15 cellular contexts compared by ENCODE assay signal in the genomic region with DNA sequence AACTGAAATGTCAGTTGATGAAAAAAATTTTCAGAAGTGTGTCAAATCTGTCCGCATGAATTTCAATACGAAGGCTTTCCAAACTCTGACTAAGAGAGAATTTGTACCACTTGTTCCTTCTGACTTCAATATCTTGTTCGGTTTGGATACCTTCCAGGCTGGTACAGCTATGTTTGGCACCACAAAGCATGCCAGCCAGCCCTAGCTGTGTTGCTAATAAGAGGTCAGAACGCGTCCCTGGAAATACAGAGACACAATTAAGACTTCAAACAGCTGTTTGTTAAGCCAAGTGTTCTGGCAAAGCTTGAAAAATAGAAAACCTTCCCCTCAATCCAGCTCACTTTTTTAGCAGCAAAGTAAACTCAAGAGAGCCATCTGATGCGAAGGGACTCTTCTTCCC. TPM values are rescaled to one million over a fixed set of nuclear protein-coding genes. Genes with fewer than 3 reads are reported as not detected.
DNase-seq lines count a peak whose midpoint lies in the region; ATAC-seq and TF ChIP-seq lines count a peak whose summit lies in the region.
"Had no signal": no experiment of that assay in that cellular context is flagged by ENCODE, and none has a peak within 500 bp of the region (broad histone marks: within the 10 kb centered on the region; RNA-seq: fewer than 3 reads in every experiment).

No MANE protein-coding gene starts in this region.

- intact Hi-C loops in esophagus muscularis mucosa (cut with DNase I) (no loop called here), transverse colon (cut with DNase I; ENCODE audit: low total_unique reads) (no loop called here)

- ATAC-seq in activated T-cell treated with anti-CD3 and anti-CD28 coated beads, Interleukin-2, amount 50 U/mL, for 4 hours: no peak
- ATAC-seq: A549 had no signal

- TF ChIP-seq POLR2A in esophagus muscularis mucosa (IDR thresholded peaks at IDR 0.05; ENCODE audit: low read depth) (no peak), transverse colon (IDR thresholded peaks at IDR 0.05) (no peak)

- H3K27me3 ChIP-seq in esophagus muscularis mucosa (no peaks in the 10 kb centered on the region), transverse colon (no peaks in the 10 kb centered on the region)
- H3K27me3 ChIP-seq: SJCRH30 had no signal

- H3K36me3 ChIP-seq in esophagus muscularis mucosa (peaks cover 0 to 7% (median 2%) of the 10 kb centered on the region in 4 donors), transverse colon (peaks cover 0 to 4% (median 0%) of the 10 kb centered on the region in 4 donors)
- H3K36me3 ChIP-seq: SJCRH30 had no signal

- H3K4me1 ChIP-seq in esophagus muscularis mucosa (peaks cover 47 to 91% (median 67%) of the 10 kb centered on the region in 4 donors), transverse colon (peaks cover 6 to 58% (median 24%) of the 10 kb centered on the region in 4 donors)

- H3K27me3 Mint-ChIP-seq in activated T-cell treated with anti-CD3 and anti-CD28 coated beads, Interleukin-2, amount 50 U/mL, for 24 hours: no peaks in the 10 kb centered on the region
- H3K27me3 Mint-ChIP-seq in activated T-cell treated with anti-CD3 and anti-CD28 coated beads, Interleukin-2, amount 50 U/mL, for 4 hours (ENCODE audit: low read depth): no peaks in the 10 kb centered on the region

- no peaks in the 10 kb centered on the region for H3K9me3 ChIP-seq in esophagus muscularis mucosa
- no peaks in the 10 kb centered on the region for H3K9me3 ChIP-seq in transverse colon
- H3K9me3 ChIP-seq: A549, SJCRH30 had no signal

- no peak for TF ChIP-seq CTCF in esophagus muscularis mucosa (IDR thresholded peaks at IDR 0.05)
- no peak for TF ChIP-seq CTCF in transverse colon (IDR thresholded peaks at IDR 0.05)

- TF ChIP-seq EP300 in esophagus muscularis mucosa (IDR thresholded peaks at IDR 0.05) (no peak), transverse colon (IDR thresholded peaks at IDR 0.05; ENCODE audit: low read depth) (no peak)

- H3K4me3 ChIP-seq in esophagus muscularis mucosa (no peak overlapping the region), transverse colon (no peak overlapping the region)
- H3K4me3 ChIP-seq: A549, SJCRH30 had no signal

- peak overlapping the region; percentile 30 to 70 (median 55) for H3K27ac ChIP-seq in esophagus muscularis mucosa (replicated peaks in 1 of 4)
- H3K27ac ChIP-seq in transverse colon: peak overlapping the region in 3 of 4 donors; percentile 18 to 48 (median 40)
- H3K27ac ChIP-seq: A549, SJCRH30 had no signal

- in situ Hi-C loops in transverse colon (cut with MboI; ENCODE audit: low pct_ligation_motif_present in 1 of 4, low pct_unique_long_range_greater_than_20kb in 1 of 4, low sequenced_read_pairs in 3 of 4): no loop called here

- H3K9me3 Mint-ChIP-seq in activated T-cell treated with anti-CD3 and anti-CD28 coated beads, Interleukin-2, amount 50 U/mL, for 24 hours: no peaks in the 10 kb centered on the region
- H3K9me3 Mint-ChIP-seq in activated T-cell treated with anti-CD3 and anti-CD28 coated beads, Interleukin-2, amount 50 U/mL, for 4 hours: no peaks in the 10 kb centered on the region

- no peak for DNase-seq in activated T-cell treated with anti-CD3 and anti-CD28 coated beads, Interleukin-2, amount 50 U/mL, for 24 hours
- DNase-seq in activated T-cell treated with anti-CD3 and anti-CD28 coated beads, Interleukin-2, amount 50 U/mL, for 4 hours: no peak
- no peak for DNase-seq in esophagus muscularis mucosa (ENCODE audit: extremely low spot score)
- DNase-seq in myocyte (ENCODE audit: low read depth): peak; percentile 97
- DNase-seq in transverse colon: no peak
- no peak for DNase-seq in KG1 (lab: John Stamatoyannopoulos, UW)
- no peak for DNase-seq in activated CD4-positive, CD25-positive, alpha-beta regulatory T cell (lab: John Stamatoyannopoulos, UW)
- DNase-seq in cortex of kidney (lab: John Stamatoyannopoulos, UW): no peak
- DNase-seq: activated CD4-positive, alpha-beta T cell treated with anti-CD3 and anti-CD28 coated beads for 1 hour; activated gamma-delta T cell; DMS153; effector CD4-positive, alpha-beta T cell; NCI-H524 treated with DMSO at 0.1 percent for 48 hours; SJCRH30 had no signal

- peak overlapping the region; percentile 50 for H3K27ac Mint-ChIP-seq in activated T-cell treated with anti-CD3 and anti-CD28 coated beads, Interleukin-2, amount 50 U/mL, for 24 hours

- H3K4me1 Mint-ChIP-seq in activated T-cell treated with anti-CD3 and anti-CD28 coated beads, Interleukin-2, amount 50 U/mL, for 24 hours (ENCODE audit: low read depth): peaks cover 88% of the 10 kb centered on the region
- H3K4me1 Mint-ChIP-seq in activated T-cell treated with anti-CD3 and anti-CD28 coated beads, Interleukin-2, amount 50 U/mL, for 4 hours (ENCODE audit: low read depth): peaks cover 80% of the 10 kb centered on the region

- WGBS in esophagus muscularis mucosa: 34% methylated on average over 6 of the region's 6 CpGs
- WGBS in transverse colon (ENCODE audit: low coverage in 1 of 2), 2 donors: 63 to 79% methylated on average over 3 to 6 of the region's 6 CpGs

- peaks cover 40% of the 10 kb centered on the region for H3K36me3 Mint-ChIP-seq in activated T-cell treated with anti-CD3 and anti-CD28 coated beads, Interleukin-2, amount 50 U/mL, for 24 hours (ENCODE audit: low read depth)
- H3K36me3 Mint-ChIP-seq in activated T-cell treated with anti-CD3 and anti-CD28 coated beads, Interleukin-2, amount 50 U/mL, for 4 hours (ENCODE audit: insufficient read depth): peaks cover 24% of the 10 kb centered on the region

- H3K4me3 Mint-ChIP-seq in activated T-cell treated with anti-CD3 and anti-CD28 coated beads, Interleukin-2, amount 50 U/mL, for 24 hours: no peak overlapping the region
- H3K4me3 Mint-ChIP-seq in activated T-cell treated with anti-CD3 and anti-CD28 coated beads, Interleukin-2, amount 50 U/mL, for 4 hours: no peak overlapping the region

RNA-seq across cellular contexts. Expression of gene GRB2, which starts 35.2 kb away (rescaled TPM):
- total RNA-seq in activated T-cell treated with anti-CD3 and anti-CD28 coated beads, Interleukin-2, amount 50 U/mL, for 4 hours: 100 to 1,000 TPM; 186 to 210 (median 207) TPM
- total RNA-seq in esophagus muscularis mucosa: 100 to 1,000 TPM in 3 of 4 donors, 10 to 100 TPM in 1; 84.3 to 140 (median 113) TPM
- 125 and 138 TPM in 2 replicates for total RNA-seq in myocyte
- polyA plus RNA-seq in myocyte (2012): 109 TPM
- total RNA-seq in transverse colon: 100 to 1,000 TPM; 105 to 183 (median 136) TPM
